In genomic region chr11:65114538-65115171, GRCh38 we compare ENCODE assay signal across 18 cellular contexts. TPM values are rescaled to one million over a fixed set of nuclear protein-coding genes. Genes with fewer than 3 reads are reported as not detected.
A peak's percentile ranks its signal among the peaks of the same experiment; 100 is the strongest.
DNase-seq lines count a peak whose midpoint lies in the region; ATAC-seq and TF ChIP-seq lines count a peak whose summit lies in the region.
"Had no signal": no experiment of that assay in that cellular context is flagged by ENCODE, and none has a peak within 500 bp of the region (broad histone marks: within the 10 kb centered on the region; RNA-seq: fewer than 3 reads in every experiment).

No MANE protein-coding gene starts in this region.

- no peak for TF ChIP-seq POLR2A in right lobe of liver (IDR thresholded peaks at IDR 0.05)

- H3K4me1 ChIP-seq in Caco-2 (peaks cover 26% of the 10 kb centered on the region), right lobe of liver (peaks cover 0 to 44% (median 26%) of the 10 kb centered on the region in 4 donors), SJCRH30 (peaks cover 5% of the 10 kb centered on the region; the same call in 1 of the 2 replicates)

- H3K4me3 Mint-ChIP-seq in Caco-2 (ENCODE audit: unreplicated experiment) (peak overlapping the region; percentile 83), T-helper 17 cell (peak overlapping the region; percentile 61)
- H3K4me3 Mint-ChIP-seq: activated CD4-positive, alpha-beta memory T cell treated with anti-CD3 and anti-CD28 coated beads for 36 hours had no signal

- peaks cover 5% of the 10 kb centered on the region; the same call in 1 of the 2 replicates for H3K36me3 ChIP-seq in Caco-2 (ENCODE audit: control insufficient read depth, insufficient read depth, low read length)
- peaks cover 0 to 11% (median 2%) of the 10 kb centered on the region in 4 donors for H3K36me3 ChIP-seq in right lobe of liver
- peaks cover 7% of the 10 kb centered on the region for H3K36me3 ChIP-seq in SJCRH30

- H3K9me3 Mint-ChIP-seq in Caco-2 (ENCODE audit: unreplicated experiment): no peaks in the 10 kb centered on the region
- H3K9me3 Mint-ChIP-seq: activated CD4-positive, alpha-beta memory T cell treated with anti-CD3 and anti-CD28 coated beads for 36 hours; activated naive CD4-positive, alpha-beta T cell treated with anti-CD3 and anti-CD28 coated beads, Interleukin-2, amount 50 U/mL, for 72 hours; CD8-positive, alpha-beta T cell had no signal

- no TSS peak for BruUV-seq in Caco-2 (replicated peaks; lab: Mats Ljungman, UMichigan)

- intact Hi-C loops in Caco-2 (cut with micrococcal nuclease; ENCODE audit: unreplicated experiment): loop anchor here (5.0 to 10.0 kb wide), 2 partner anchors 138 to 340 kb away; partner anchors contain the start of gene SF1
- intact Hi-C loops in right lobe of liver (cut with DNase I): loop anchor here in 1 of 2 donors (5.0 kb wide), 1 partner anchor 143 kb away; no protein-coding TSS in a partner anchor

- CTCF ChIA-PET in Caco-2 (lab: Charles Lee): interaction anchor here (1.3 kb wide), 1 partner anchor 7 kb away, joined by 3 read pairs; the partner anchor contains the start of genes FAU and MRPL49

- no peak for TF ChIP-seq CTCF in Caco-2 (IDR thresholded peaks at IDR 0.05; ENCODE audit: insufficient read depth in 1 of 2, low read depth in 1 of 2, low read length in 1 of 2, severe bottlenecking in 1 of 2, unreplicated experiment in 1 of 2)
- no peak for TF ChIP-seq CTCF in right lobe of liver (IDR thresholded peaks at IDR 0.05)

- no peaks in the 10 kb centered on the region for H3K27me3 ChIP-seq in Caco-2 (replicated peaks; ENCODE audit: control insufficient read depth, insufficient read depth, low read length)
- H3K27me3 ChIP-seq in right lobe of liver: no peaks in the 10 kb centered on the region
- H3K27me3 ChIP-seq in SJCRH30: no peaks in the 10 kb centered on the region
- H3K27me3 ChIP-seq: esophagus muscularis mucosa had no signal

- no peak for ATAC-seq in T-helper 17 cell
- ATAC-seq in right lobe of liver: no peak
- ATAC-seq in esophagus mucosa: no peak
- ATAC-seq: activated naive CD4-positive, alpha-beta T cell treated with anti-CD3 and anti-CD28 coated beads, Interleukin-2, amount 50 U/mL, for 72 hours; CD8-positive, alpha-beta T cell; lower lobe of right lung had no signal

- H3K4me1 Mint-ChIP-seq in Caco-2 (ENCODE audit: low read depth, unreplicated experiment): peaks cover 6% of the 10 kb centered on the region
- peaks cover 32% of the 10 kb centered on the region for H3K4me1 Mint-ChIP-seq in T-helper 17 cell

- DNase-seq in Caco-2 (no peak), T-helper 17 cell (no peak), right lobe of liver (no peak), SJCRH30 (no peak), glomerular visceral epithelial cell (ENCODE audit: extremely low spot score) (no peak)
- DNase-seq: activated CD4-positive, alpha-beta memory T cell treated with anti-CD3 and anti-CD28 coated beads for 36 hours; CD8-positive, alpha-beta T cell; GOT3; hypothalamus; lower lobe of right lung; NCI-H187; nucleus accumbens; RPMI8226; small intestine had no signal

- H3K27ac ChIP-seq in right lobe of liver (peak overlapping the region in 2 of 3 donors; percentile 69 to 93), SJCRH30 (no peak overlapping the region)
- H3K27ac ChIP-seq: esophagus muscularis mucosa, lower lobe of right lung, thoracic aorta had no signal

- no peaks in the 10 kb centered on the region for H3K27me3 Mint-ChIP-seq in Caco-2 (ENCODE audit: insufficient read depth, unreplicated experiment)
- H3K27me3 Mint-ChIP-seq in T-helper 17 cell: no peaks in the 10 kb centered on the region
- H3K27me3 Mint-ChIP-seq: activated CD4-positive, alpha-beta memory T cell treated with anti-CD3 and anti-CD28 coated beads for 36 hours had no signal

- 100% methylated on average over 1 of the region's 11 CpGs for WGBS in right lobe of liver (ENCODE audit: insufficient coverage, low coverage, low lambda C conversion rate, missing lambda C conversion rate)

- H3K9me3 ChIP-seq in Caco-2 (no peaks in the 10 kb centered on the region), T-helper 17 cell (ENCODE audit: control insufficient read depth, low read length, poor library complexity, severe bottlenecking) (no peaks in the 10 kb centered on the region), right lobe of liver (no peaks in the 10 kb centered on the region), SJCRH30 (replicated peaks) (no peaks in the 10 kb centered on the region)
- H3K9me3 ChIP-seq: esophagus muscularis mucosa, lower lobe of right lung, thoracic aorta had no signal

- no peak overlapping the region for H3K27ac Mint-ChIP-seq in Caco-2 (ENCODE audit: unreplicated experiment)
- H3K27ac Mint-ChIP-seq in T-helper 17 cell: peak overlapping the region; percentile 99

- POLR2A ChIA-PET in Caco-2 (lab: Charles Lee): interaction anchor here (0.6 kb wide), 1 partner anchor 29 kb away, joined by 3 read pairs; no protein-coding TSS in a partner anchor

- H3K36me3 Mint-ChIP-seq in Caco-2 (ENCODE audit: insufficient read depth, unreplicated experiment) (peaks cover 92% of the 10 kb centered on the region), T-helper 17 cell (ENCODE audit: low read depth) (no peaks in the 10 kb centered on the region)

- no peak overlapping the region for H3K4me3 ChIP-seq in Caco-2 (ENCODE audit: low read depth, low read length)
- H3K4me3 ChIP-seq in right lobe of liver: no peak overlapping the region
- H3K4me3 ChIP-seq in SJCRH30: no peak overlapping the region
- H3K4me3 ChIP-seq: esophagus muscularis mucosa, lower lobe of right lung, thoracic aorta had no signal

RNA-seq across cellular contexts. Expression of gene ZNHIT2, which starts 2.8 kb away (rescaled TPM):
- 12.2 and 14.7 TPM in 2 replicates for total RNA-seq in Caco-2 (2022)
- total RNA-seq in T-helper 17 cell: 1 to 10 TPM; 7.5 to 8.7 TPM
- 10 to 100 TPM in 2 of 6 experiments, 1 to 10 TPM in 4; 4.9 to 15.7 (median 6.2) TPM for total RNA-seq in right lobe of liver
- 8.3 and 9.4 TPM in 2 replicates for total RNA-seq in SJCRH30 (2014; rRNA removed; shearing (Covaris generic))
- 9.4 TPM for total RNA-seq in esophagus mucosa

RNA-seq across cellular contexts. Expression of gene TM7SF2, which starts 3.0 kb away (rescaled TPM):
- total RNA-seq in Caco-2 (2022) (62.9 and 73.8 TPM in 2 replicates), T-helper 17 cell (10 to 100 TPM; 15.2 to 18.5 TPM), right lobe of liver (100 to 1,000 TPM in 1 of 6 experiments, 10 to 100 TPM in 5; 25.6 to 112 (median 37.8) TPM), esophagus mucosa (53.2 TPM)
- 2.9 and 3.7 TPM in 2 replicates for total RNA-seq in SJCRH30 (2014; rRNA removed; shearing (Covaris generic))

RNA-seq across cellular contexts. Expression of gene FAU, which starts 7.3 kb away (rescaled TPM):
- total RNA-seq in Caco-2 (2022): 918 and 972 TPM in 2 replicates
- 1,000 to 10,000 TPM; 1,401 to 1,408 TPM for total RNA-seq in T-helper 17 cell
- total RNA-seq in right lobe of liver: 100 to 1,000 TPM; 287 to 472 (median 343) TPM
- 281 and 356 TPM in 2 replicates for total RNA-seq in SJCRH30 (2014; rRNA removed; shearing (Covaris generic))
- total RNA-seq in esophagus mucosa: 758 TPM

RNA-seq across cellular contexts. Expression of gene MRPL49, which starts 7.5 kb away (rescaled TPM):
- total RNA-seq in Caco-2 (2022): 89.2 and 95.1 TPM in 2 replicates
- total RNA-seq in T-helper 17 cell: 10 to 100 TPM; 42.8 to 44.8 TPM
- 10 to 100 TPM; 26.3 to 51.7 (median 28.4) TPM for total RNA-seq in right lobe of liver
- total RNA-seq in SJCRH30 (2014; rRNA removed; shearing (Covaris generic)): 51.5 and 58.9 TPM in 2 replicates
- total RNA-seq in esophagus mucosa: 63.9 TPM

RNA-seq across cellular contexts. Expression of gene VPS51, which starts 18.6 kb away (rescaled TPM):
- total RNA-seq in Caco-2 (2022): 147 and 158 TPM in 2 replicates
- 100 to 1,000 TPM; 181 to 217 TPM for total RNA-seq in T-helper 17 cell
- 100 to 1,000 TPM in 2 of 6 experiments, 10 to 100 TPM in 4; 41.5 to 170 (median 50.2) TPM for total RNA-seq in right lobe of liver
- 59.6 and 86.6 TPM in 2 replicates for total RNA-seq in SJCRH30 (2014; rRNA removed; shearing (Covaris generic))
- 76.4 TPM for total RNA-seq in esophagus mucosa
